8 cellular contexts compared by ENCODE assay signal in the genomic region with DNA sequence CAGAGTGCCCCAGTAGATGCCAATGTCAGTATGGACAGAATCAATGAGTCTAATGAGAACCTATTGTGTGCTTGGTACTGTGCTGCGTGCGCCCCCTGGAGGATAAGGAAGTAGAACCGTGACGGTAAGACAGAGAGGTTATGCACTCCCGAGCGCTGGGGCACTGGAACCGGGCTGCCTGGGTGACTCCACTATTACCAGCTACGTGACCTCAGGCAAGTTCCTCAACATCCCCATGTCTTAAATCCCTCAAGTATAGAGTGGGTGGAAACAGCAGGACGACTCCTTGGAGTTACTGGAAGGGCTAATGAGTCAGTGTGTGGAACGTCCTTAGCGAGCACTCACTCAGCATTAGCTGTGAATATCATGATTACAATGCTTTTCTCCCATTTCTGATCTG. TPM values are rescaled to one million over a fixed set of nuclear protein-coding genes. Genes with fewer than 3 reads are reported as not detected.
DNase-seq lines count a peak whose midpoint lies in the region; ATAC-seq and TF ChIP-seq lines count a peak whose summit lies in the region.

No MANE protein-coding gene starts in this region.

- H3K9me3 Mint-ChIP-seq in activated CD4-positive, alpha-beta T cell treated with anti-CD3 and anti-CD28 coated beads for 36 hours (ENCODE audit: low read depth): no peaks in the 10 kb centered on the region

- H3K27ac Mint-ChIP-seq in activated CD4-positive, alpha-beta T cell treated with anti-CD3 and anti-CD28 coated beads for 36 hours: no peak overlapping the region

- H3K4me1 Mint-ChIP-seq in activated CD4-positive, alpha-beta T cell treated with anti-CD3 and anti-CD28 coated beads for 36 hours: peaks cover 2% of the 10 kb centered on the region

- H3K4me3 Mint-ChIP-seq in activated CD4-positive, alpha-beta T cell treated with anti-CD3 and anti-CD28 coated beads for 36 hours: no peak overlapping the region

- no peaks in the 10 kb centered on the region for H3K36me3 ChIP-seq in BJ (ENCODE audit: control insufficient read depth, insufficient read depth, low read length)
- no peaks in the 10 kb centered on the region for H3K36me3 ChIP-seq in MG63

- H3K9me3 ChIP-seq in MG63: no peaks in the 10 kb centered on the region

- TF ChIP-seq CTCF in BJ (IDR thresholded peaks at IDR 0.05; ENCODE audit: insufficient read depth, low read depth, low read length): peak; percentile 52
- no peak for TF ChIP-seq CTCF in omental fat pad (IDR thresholded peaks at IDR 0.05)

- H3K4me3 ChIP-seq in BJ (ENCODE audit: low read depth, low read length) (no peak overlapping the region), MG63 (no peak overlapping the region)

- H3K36me3 Mint-ChIP-seq in activated CD4-positive, alpha-beta T cell treated with anti-CD3 and anti-CD28 coated beads for 36 hours (ENCODE audit: low read depth): no peaks in the 10 kb centered on the region

- DNase-seq in BJ (ENCODE audit: low read depth): no peak
- peak; percentile 44 for DNase-seq in MG63
- DNase-seq in activated CD4-positive, alpha-beta T cell treated with anti-CD3 and anti-CD28 coated beads for 36 hours: peak; percentile 86
- peak; percentile 11 for DNase-seq in effector CD8-positive, alpha-beta T cell (lab: John Stamatoyannopoulos, UW)
- DNase-seq in omental fat pad (ENCODE audit: low spot score): peak; percentile 60
- no peak for DNase-seq in NCI-H187 treated with DMSO at 0.1 percent for 48 hours (lab: John Stamatoyannopoulos, UW)
- DNase-seq in NCI-H1436 treated with DMSO at 0.1 percent for 48 hours (lab: John Stamatoyannopoulos, UW): no peak

- peaks cover 8% of the 10 kb centered on the region for H3K27me3 Mint-ChIP-seq in activated CD4-positive, alpha-beta T cell treated with anti-CD3 and anti-CD28 coated beads for 36 hours

- POLR2A ChIA-PET in BJ (lab: Charles Lee): no interaction called here
- POLR2A ChIA-PET in activated CD4-positive, alpha-beta T cell treated with anti-CD3 and anti-CD28 coated beads for 36 hours (lab: Charles Lee): interaction anchor here (0.6 kb wide), 1 partner anchor 23 kb away, joined by 4 read pairs; no protein-coding TSS in a partner anchor

- CTCF ChIA-PET in BJ (lab: Yijun Ruan, JAX): interaction anchor here (1.2 to 1.8 kb wide), 4 partner anchors 11 to 42 kb away, joined by 3 to 5 read pairs (median 4); partner anchors contain the start of gene CHST4
- CTCF ChIA-PET in activated CD4-positive, alpha-beta T cell treated with anti-CD3 and anti-CD28 coated beads for 36 hours (lab: Charles Lee): interaction anchor here (0.5 to 6.1 kb wide), 7 partner anchors 14 to 1301 kb away, joined by 3 to 35 read pairs (median 3); no protein-coding TSS in a partner anchor

- intact Hi-C loops in activated CD4-positive, alpha-beta T cell treated with anti-CD3 and anti-CD28 coated beads for 36 hours (cut with DNase I, micrococcal nuclease): loop anchor here in 1 of 2 experiments (1.0 to 2.0 kb wide), 2 partner anchors 69 to 130 kb away; no protein-coding TSS in a partner anchor

- ATAC-seq in GM19324 (IDR thresholded peaks at IDR 0.05; ENCODE audit: low FRiP score, unreplicated experiment) (peak; percentile 60), omental fat pad (ENCODE audit: low FRiP score) (no peak)
- peak; percentile 98 for ATAC-seq in activated CD4-positive, alpha-beta T cell treated with anti-CD3 and anti-CD28 coated beads for 36 hours

- no peaks in the 10 kb centered on the region; the same call in 1 of the 2 replicates for H3K27me3 ChIP-seq in BJ (ENCODE audit: control insufficient read depth, insufficient read depth, low read length)
- H3K27me3 ChIP-seq in MG63: peaks cover 2% of the 10 kb centered on the region; the same call in 1 of the 2 replicates

RNA-seq across cellular contexts. Expression of gene CHST4, which starts 16.2 kb away (rescaled TPM):
- polyA plus RNA-seq in BJ (2011; rRNA removed): not detected in 2 replicates
- polyA minus RNA-seq in BJ (2011; rRNA and poly(A)+ RNA removed): not detected in 2 replicates
- 0.47 TPM in 1 of 2 replicates, not detected in the other for total RNA-seq in MG63 (2014; rRNA removed; shearing (Covaris generic); ENCODE audit: low replicate concordance)
- not detected for total RNA-seq in activated CD4-positive, alpha-beta T cell treated with anti-CD3 and anti-CD28 coated beads for 36 hours
- 1 to 10 TPM in 1 of 4 donors, under 1 TPM in 2, not detected in 1; 0.72 to 3.0 (median 0.82) TPM for total RNA-seq in omental fat pad

RNA-seq across cellular contexts. Expression of gene TAT, which starts 34.5 kb away (rescaled TPM):
- not detected in 2 replicates for polyA plus RNA-seq in BJ (2011; rRNA removed)
- not detected in 2 replicates for polyA minus RNA-seq in BJ (2011; rRNA and poly(A)+ RNA removed)
- not detected in 2 replicates for total RNA-seq in MG63 (2014; rRNA removed; shearing (Covaris generic); ENCODE audit: low replicate concordance)
- not detected for total RNA-seq in activated CD4-positive, alpha-beta T cell treated with anti-CD3 and anti-CD28 coated beads for 36 hours
- under 1 TPM in 1 of 4 donors, not detected in 3; 0.19 TPM for total RNA-seq in omental fat pad

RNA-seq across cellular contexts. Expression of gene ZNF19, which starts 53.3 kb away (rescaled TPM):
- polyA plus RNA-seq in BJ (2011; rRNA removed): 1.6 and 2.2 TPM in 2 replicates
- polyA minus RNA-seq in BJ (2011; rRNA and poly(A)+ RNA removed): 2.5 and 3.1 TPM in 2 replicates
- 0.25 and 1.1 TPM in 2 replicates for total RNA-seq in MG63 (2014; rRNA removed; shearing (Covaris generic); ENCODE audit: low replicate concordance)
- total RNA-seq in activated CD4-positive, alpha-beta T cell treated with anti-CD3 and anti-CD28 coated beads for 36 hours: 1 to 10 TPM; 2.9 TPM
- 1 to 10 TPM; 3.0 to 9.5 (median 5.9) TPM for total RNA-seq in omental fat pad

Comparison
In these comparisons a context has a peak if more than half of its experiments do, and no peak if none do; other contexts are left out.
1. DNase-seq: peak in MG63 (single experiment), activated CD4-positive, alpha-beta T cell treated with anti-CD3 and anti-CD28 coated beads for 36 hours (single experiment), effector CD8-positive, alpha-beta T cell (single experiment) and omental fat pad (single experiment); none in BJ (single experiment), NCI-H187 treated with DMSO at 0.1 percent for 48 hours (single experiment) and NCI-H1436 treated with DMSO at 0.1 percent for 48 hours (single experiment).